In genomic region chr1:15835741-15836510, GRCh38 we compare ENCODE assay signal across 8 cellular contexts. TPM values are rescaled to one million over a fixed set of nuclear protein-coding genes. Genes with fewer than 3 reads are reported as not detected.
DNase-seq lines count a peak whose midpoint lies in the region; ATAC-seq and TF ChIP-seq lines count a peak whose summit lies in the region.

No MANE protein-coding gene starts in this region.

- H3K4me3 Mint-ChIP-seq in CD4-positive, alpha-beta memory T cell = peak overlapping the region; percentile 92 to 98 (median 96)

- CTCF ChIA-PET in CD4-positive, alpha-beta memory T cell (lab: Charles Lee; ENCODE audit: partially characterized antibody) = interaction anchor here (3.0 kb wide), 1 partner anchor 11 kb away, joined by 10 read pairs; the partner anchor contains the start of gene SPEN

- no peak for TF ChIP-seq CTCF in lung (IDR thresholded peaks at IDR 0.05; ENCODE audit: control extremely low read depth, extremely low read depth)

- peaks cover 16% of the 10 kb centered on the region for H3K4me1 ChIP-seq in CD4-positive, alpha-beta memory T cell (ENCODE audit: insufficient read depth, low read length)
- H3K4me1 ChIP-seq in lung (ENCODE audit: control insufficient read depth in 2 of 2, insufficient read depth in 2 of 2, low read length in 2 of 2) = peaks cover 0 to 4% of the 10 kb centered on the region in 2 donors

- H3K9me3 ChIP-seq in CD4-positive, alpha-beta memory T cell (ENCODE audit: control insufficient read depth in 1 of 2, low read length in 2 of 2) = no peaks in the 10 kb centered on the region
- no peaks in the 10 kb centered on the region for H3K9me3 ChIP-seq in lung (ENCODE audit: control insufficient read depth in 2 of 2, insufficient read depth in 1 of 2, low read length in 1 of 2)

- ATAC-seq in GM19468 (IDR thresholded peaks at IDR 0.05; ENCODE audit: extremely low read depth, unreplicated experiment) (peak; percentile 50), lung (ENCODE audit: insufficient read depth, low FRiP score) (peak; percentile 79)

- H3K27ac ChIP-seq in CD4-positive, alpha-beta memory T cell (ENCODE audit: low read depth, low read length) = peak overlapping the region; percentile 99
- H3K27ac ChIP-seq in lung (ENCODE audit: low read depth in 1 of 2, low read length in 1 of 2) = peak overlapping the region; percentile 91 to 99

- H3K27me3 ChIP-seq in CD4-positive, alpha-beta memory T cell (ENCODE audit: insufficient read depth, low read length) = no peaks in the 10 kb centered on the region
- no peaks in the 10 kb centered on the region for H3K27me3 ChIP-seq in lung (ENCODE audit: control insufficient read depth, insufficient read depth)

- H3K4me1 Mint-ChIP-seq in CD4-positive, alpha-beta memory T cell = peaks cover 8 to 47% (median 14%) of the 10 kb centered on the region in 4 donors

- peak overlapping the region; percentile 98 to 100 (median 99) for H3K27ac Mint-ChIP-seq in CD4-positive, alpha-beta memory T cell

- H3K36me3 ChIP-seq in CD4-positive, alpha-beta memory T cell (ENCODE audit: insufficient read depth, low read length) = no peaks in the 10 kb centered on the region
- H3K36me3 ChIP-seq in lung (ENCODE audit: control insufficient read depth in 2 of 2, insufficient read depth in 2 of 2, low read length in 2 of 2) = no peaks in the 10 kb centered on the region

- peaks cover 0 to 4% (median 0%) of the 10 kb centered on the region in 8 donors for H3K9me3 Mint-ChIP-seq in CD4-positive, alpha-beta memory T cell

- H3K4me3 ChIP-seq in CD4-positive, alpha-beta memory T cell (ENCODE audit: low read length in 2 of 2) = peak overlapping the region; percentile 86 to 88
- peak overlapping the region; percentile 65 for H3K4me3 ChIP-seq in lung

- POLR2A ChIA-PET in CD4-positive, alpha-beta memory T cell (lab: Charles Lee; ENCODE audit: partially characterized antibody) = interaction anchor here (0.7 to 8.9 kb wide), 5 partner anchors 10 to 140 kb away, joined by 3 to 510 read pairs (median 4); partner anchors contain the start of genes SPEN and ZBTB17

- intact Hi-C loops in CD4-positive, alpha-beta memory T cell (cut with micrococcal nuclease) = loop anchor here (1.0 to 10.0 kb wide), 5 partner anchors 11 to 1069 kb away; partner anchors contain the start of genes DDI2, SPEN, SZRD1 and ZBTB17

- H3K27me3 Mint-ChIP-seq in CD4-positive, alpha-beta memory T cell = no peaks in the 10 kb centered on the region

- peaks cover 3 to 23% of the 10 kb centered on the region in 2 donors for H3K36me3 Mint-ChIP-seq in CD4-positive, alpha-beta memory T cell

- DNase-seq in CD4-positive, alpha-beta memory T cell = peak; percentile 97 to 99 (median 99)
- DNase-seq in HT1080 (ENCODE audit: low read depth) (peak; percentile 98), lung (ENCODE audit: low spot score) (peak; percentile 99)
- DNase-seq in NK-92 treated with Interleukin-12 subunit alpha and Interleukin-12 subunit beta, amount 100 ng/mL, for 24 hours (lab: John Stamatoyannopoulos, UW) = peak; percentile 99
- DNase-seq in activated CD8-positive, alpha-beta memory T cell treated with anti-CD3 and anti-CD28 coated beads for 4 hours (ENCODE audit: low read depth in 2 of 2) = peak; percentile 99 to 100
- peak; percentile 99 for DNase-seq in effector CD8-positive, alpha-beta T cell (lab: John Stamatoyannopoulos, UW)
- DNase-seq in stimulated activated CD4-positive, alpha-beta T cell treated with anti-CD3 and anti-CD28 coated beads, TNF-alpha, amount 100 ng/mL, for 1 hour (ENCODE audit: low read depth in 3 of 3, low spot score in 1 of 3) = peak; percentile 98 to 99 (median 98)

- 3 to 4% methylated on average over 57 to 66 of the region's 66 CpGs for WGBS in lung, 2 donors

RNA-seq across cellular contexts. Expression of gene SPEN, which starts 11.6 kb away (rescaled TPM):
- 10 to 100 TPM; 80.8 to 87.8 TPM for total RNA-seq in CD4-positive, alpha-beta memory T cell
- 10 to 100 TPM in 1 of 2 donors, 1 to 10 TPM in 1; 2.4 to 44.0 TPM for polyA plus RNA-seq in CD4-positive, alpha-beta memory T cell
- total RNA-seq in HT1080 (2014; rRNA removed; shearing (Covaris generic)) = 13.7 and 15.3 TPM in 2 replicates
- 10.3 and 11.1 TPM in 2 replicates for polyA plus RNA-seq in HT1080 (2015; cell fraction: cytosol; rRNA removed)
- polyA plus RNA-seq in HT1080 (2015; cell fraction: nucleus; rRNA removed) = 31.5 and 32.8 TPM in 2 replicates
- total RNA-seq in lung = 10 to 100 TPM; 50.0 to 82.3 TPM
- 10 to 100 TPM; 10.7 to 23.5 TPM for polyA plus RNA-seq in lung

RNA-seq across cellular contexts. Expression of gene UQCRHL, which starts 28.5 kb away (rescaled TPM):
- total RNA-seq in CD4-positive, alpha-beta memory T cell = 1 to 10 TPM; 1.2 to 1.7 TPM
- polyA plus RNA-seq in CD4-positive, alpha-beta memory T cell = 1 to 10 TPM in 1 of 2 donors, under 1 TPM in 1; 0.26 to 1.1 TPM
- 12.4 and 31.0 TPM in 2 replicates for total RNA-seq in HT1080 (2014; rRNA removed; shearing (Covaris generic))
- polyA plus RNA-seq in HT1080 (2015; cell fraction: cytosol; rRNA removed) = 4.0 and 6.9 TPM in 2 replicates
- 0.84 and 1.4 TPM in 2 replicates for polyA plus RNA-seq in HT1080 (2015; cell fraction: nucleus; rRNA removed)
- 1 to 10 TPM; 1.1 to 4.6 TPM for total RNA-seq in lung
- 1 to 10 TPM; 1.6 to 1.8 TPM for polyA plus RNA-seq in lung

Comparison
In these comparisons a context has a peak if more than half of its experiments do, and no peak if none do; other contexts are left out.
1. Peak in every context shown above with its lines: DNase-seq, ATAC-seq, H3K4me3 ChIP-seq and H3K27ac ChIP-seq.